8 cellular contexts compared by ENCODE assay signal in the genomic region with DNA sequence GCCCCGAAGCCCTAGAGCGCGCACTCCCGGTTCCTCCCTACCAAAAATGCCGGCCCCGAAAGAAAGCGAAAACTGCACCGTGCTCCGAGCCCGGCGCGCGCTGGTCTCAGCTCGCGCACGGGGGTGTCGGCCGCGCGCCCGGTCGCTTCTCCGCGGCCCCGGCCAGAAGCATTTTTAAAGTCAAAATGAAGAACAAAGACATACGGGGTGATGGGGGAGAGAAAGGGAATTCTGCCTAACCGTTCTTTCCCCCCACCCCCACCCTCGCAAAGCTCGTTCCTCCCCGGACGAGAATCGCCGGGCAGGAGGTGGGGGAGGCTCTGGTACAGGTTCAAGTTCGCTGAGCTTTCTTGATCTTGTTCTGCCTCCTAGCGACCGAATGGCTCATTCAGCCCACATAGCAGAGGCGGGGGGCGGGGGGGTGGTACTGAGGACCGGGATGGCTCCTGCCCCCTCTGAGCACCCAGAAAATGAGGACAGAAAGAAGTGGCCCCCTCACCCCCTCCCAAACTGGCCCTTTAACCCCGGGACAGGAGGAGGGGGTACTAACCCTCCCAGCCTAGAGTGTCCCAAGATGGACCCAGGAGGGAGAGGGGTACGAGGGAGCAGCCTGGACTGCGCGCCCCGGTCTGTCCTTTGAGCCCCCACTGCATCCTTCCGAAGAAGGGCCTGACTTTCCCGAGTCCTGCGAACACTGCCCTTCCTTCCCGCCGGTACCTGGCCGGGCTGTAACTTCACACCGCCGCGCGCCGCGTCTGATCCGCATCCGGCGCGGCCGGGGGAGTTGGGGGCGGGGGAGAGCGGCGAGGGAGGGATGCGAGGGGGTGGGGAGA. TPM values are rescaled to one million over a fixed set of nuclear protein-coding genes. Genes with fewer than 3 reads are reported as not detected.
DNase-seq lines count a peak whose midpoint lies in the region; ATAC-seq and TF ChIP-seq lines count a peak whose summit lies in the region.

No MANE protein-coding gene starts in this region.

- peaks cover 11% of the 10 kb centered on the region; the same call in 1 of the 2 replicates for H3K4me1 ChIP-seq in ES-I3 (ENCODE audit: insufficient read depth, low read length)
- peaks cover 19% of the 10 kb centered on the region for H3K4me1 ChIP-seq in HUES64 (ENCODE audit: insufficient read depth, low read length)
- H3K4me1 ChIP-seq in NT2/D1 (ENCODE audit: insufficient read depth, insufficient read length): no peaks in the 10 kb centered on the region

- peak; percentile 83 for TF ChIP-seq CTCF in osteocyte (IDR thresholded peaks at IDR 0.05)

- H3K4me3 ChIP-seq in HUES64 (ENCODE audit: low read length) (peak overlapping the region; percentile 85), NT2/D1 (ENCODE audit: insufficient read length, low read depth) (peak overlapping the region; percentile 73)

- peak; percentile 87 for DNase-seq in NT2/D1 (ENCODE audit: low read depth, low spot score)
- peak; percentile 65 to 94 (median 83) for DNase-seq in head of caudate nucleus
- DNase-seq in osteocyte (ENCODE audit: extremely low spot score, unreplicated experiment): peak; percentile 85
- DNase-seq in middle frontal gyrus (ENCODE audit: extremely low spot score, low spot score): no peak

- peak overlapping the region; percentile 88 for H3K4me3 Mint-ChIP-seq in activated naive CD8-positive, alpha-beta T cell
- H3K4me3 Mint-ChIP-seq in osteocyte (ENCODE audit: unreplicated experiment): peak overlapping the region; percentile 86

- H3K27me3 ChIP-seq in HUES64 (ENCODE audit: insufficient read depth, low read length): peaks cover 25% of the 10 kb centered on the region
- H3K27me3 ChIP-seq in NT2/D1 (ENCODE audit: insufficient read depth, insufficient read length): no peaks in the 10 kb centered on the region

- under 1% methylated on average over 57 of the region's 65 CpGs for WGBS in HUES64

- no peaks in the 10 kb centered on the region for H3K9me3 Mint-ChIP-seq in activated naive CD8-positive, alpha-beta T cell (ENCODE audit: low read depth)
- H3K9me3 Mint-ChIP-seq in osteocyte (ENCODE audit: unreplicated experiment): no peaks in the 10 kb centered on the region

- H3K9me3 ChIP-seq in ES-I3 (ENCODE audit: control insufficient read depth, insufficient read depth, low read length) (no peaks in the 10 kb centered on the region), HUES64 (ENCODE audit: insufficient read depth, low read depth, low read length) (no peaks in the 10 kb centered on the region), NT2/D1 (ENCODE audit: insufficient read depth, low read length) (no peaks in the 10 kb centered on the region)

- intact Hi-C loops in head of caudate nucleus (cut with DNase I): loop anchor here (5.0 kb wide), 2 partner anchors 253 to 1248 kb away; no protein-coding TSS in a partner anchor

- peaks cover 25% of the 10 kb centered on the region for H3K27me3 Mint-ChIP-seq in activated naive CD8-positive, alpha-beta T cell
- peaks cover under 1% of the 10 kb centered on the region for H3K27me3 Mint-ChIP-seq in osteocyte (ENCODE audit: unreplicated experiment)

- ATAC-seq in GM21576 (IDR thresholded peaks at IDR 0.05; ENCODE audit: unreplicated experiment): peak; percentile 40

- H3K36me3 ChIP-seq in ES-I3 (ENCODE audit: insufficient read depth, low read length): peaks cover 6% of the 10 kb centered on the region; the same call in 1 of the 2 replicates
- H3K36me3 ChIP-seq in HUES64 (ENCODE audit: insufficient read depth, low read length): peaks cover 13% of the 10 kb centered on the region
- peaks cover 12% of the 10 kb centered on the region for H3K36me3 ChIP-seq in NT2/D1 (ENCODE audit: insufficient read depth, insufficient read length, low read length)

- no peak overlapping the region for H3K27ac Mint-ChIP-seq in activated naive CD8-positive, alpha-beta T cell
- peak overlapping the region; percentile 60 for H3K27ac Mint-ChIP-seq in osteocyte (ENCODE audit: unreplicated experiment)

- H3K27ac ChIP-seq in HUES64 (ENCODE audit: low read depth, low read length): peak overlapping the region; percentile 98

- H3K4me1 Mint-ChIP-seq in activated naive CD8-positive, alpha-beta T cell (ENCODE audit: low read depth): peaks cover 27% of the 10 kb centered on the region
- H3K4me1 Mint-ChIP-seq in osteocyte (ENCODE audit: unreplicated experiment): peaks cover 20% of the 10 kb centered on the region

- H3K9ac ChIP-seq in ES-I3 (ENCODE audit: low read depth, low read length) (peak overlapping the region; percentile 97), HUES64 (ENCODE audit: low read depth, low read length) (peak overlapping the region; percentile 91), NT2/D1 (ENCODE audit: insufficient read length, low read depth) (peak overlapping the region; percentile 93)

- H3K36me3 Mint-ChIP-seq in activated naive CD8-positive, alpha-beta T cell: no peaks in the 10 kb centered on the region
- H3K36me3 Mint-ChIP-seq in osteocyte (ENCODE audit: unreplicated experiment): peaks cover 3% of the 10 kb centered on the region

RNA-seq across cellular contexts. Expression of gene BCL11A, which starts 3.1 kb away (rescaled TPM):
- polyA plus RNA-seq in HUES64 (2013, experiment 1 of 2): 26.0 TPM
- polyA plus RNA-seq in HUES64 (2013, experiment 2 of 2): 23.2 TPM
- total RNA-seq in osteocyte: 9.7 and 10.7 TPM in 2 replicates
